In genomic region chr2:120707816-120708215, GRCh38 we compare ENCODE assay signal across 1 cellular context.
TF ChIP-seq lines count a peak whose summit lies in the region.

No MANE protein-coding gene starts in this region.

TF ChIP-seq in H1, 55 proteins besides CTCF, POLR2A, EP300 and RAD21 (continued from another document):
- TF ChIP-seq SIRT6 (IDR thresholded peaks at IDR 0.05; ENCODE audit: low read length) (no peak), RFX5 (IDR thresholded peaks at IDR 0.05; ENCODE audit: borderline replicate concordance, low read depth, low read length) (no peak), CHD2 (IDR thresholded peaks at IDR 0.05; ENCODE audit: low read length) (no peak), SIX5 (IDR thresholded peaks at IDR 0.05; ENCODE audit: low read depth, low read length) (no peak), POU5F1 (IDR thresholded peaks at IDR 0.05; ENCODE audit: low read depth, low read length) (no peak), BCL11A (IDR thresholded peaks at IDR 0.05; ENCODE audit: low read depth in 2 of 2, low read length in 2 of 2) (no peak), EZH2 (IDR thresholded peaks at IDR 0.05; ENCODE audit: low read depth, low read length, severe bottlenecking) (no peak), YY1 (IDR thresholded peaks at IDR 0.05; ENCODE audit: low read depth, low read length) (no peak), KDM4A (IDR thresholded peaks at IDR 0.05; ENCODE audit: low read depth, low read length, severe bottlenecking) (no peak), SIN3A (conservative IDR thresholded peaks at IDR 0.05 in 1 of 2, IDR thresholded peaks at IDR 0.05 in 1 of 2; ENCODE audit: low read depth in 1 of 2, low read length in 2 of 2) (no peak)
